In genomic region chr9:114501786-114502682, GRCh38 we compare ENCODE assay signal across 9 cellular contexts. TPM values are rescaled to one million over a fixed set of nuclear protein-coding genes. Genes with fewer than 3 reads are reported as not detected.
DNase-seq lines count a peak whose midpoint lies in the region; ATAC-seq, FAIRE-seq and TF ChIP-seq lines count a peak whose summit lies in the region.
"Had no signal": no experiment of that assay in that cellular context is flagged by ENCODE, and none has a peak within 500 bp of the region (broad histone marks: within the 10 kb centered on the region; RNA-seq: fewer than 3 reads in every experiment).

No MANE protein-coding gene starts in this region.

- peak overlapping the region; percentile 49 for H3K9ac ChIP-seq in smooth muscle cell (ENCODE audit: low read depth)

- H2AFZ ChIP-seq in smooth muscle cell (ENCODE audit: low read depth) = peak overlapping the region; percentile 83

- 22% methylated on average over 12 of the region's 12 CpGs for WGBS in smooth muscle cell (ENCODE audit: low lambda C conversion rate)

- H3K4me3 ChIP-seq in smooth muscle cell = peak overlapping the region; percentile 41

- ATAC-seq in HG03460 (IDR thresholded peaks at IDR 0.05; ENCODE audit: unreplicated experiment) (no peak), GM18867 (IDR thresholded peaks at IDR 0.05; ENCODE audit: unreplicated experiment) (no peak)

- peaks cover 46% of the 10 kb centered on the region for H3K4me1 ChIP-seq in smooth muscle cell (ENCODE audit: low read depth)

- H4K20me1 ChIP-seq in smooth muscle cell (ENCODE audit: low read depth) = peaks cover 27% of the 10 kb centered on the region

- DNase-seq in NCI-H526 (lab: John Stamatoyannopoulos, UW) (peak; percentile 10 to 39), NCI-H526 treated with DMSO at 0.1 percent for 48 hours (lab: John Stamatoyannopoulos, UW) (no peak), RPMI7951 (ENCODE audit: low read depth) (peak; percentile 56), frontal cortex (ENCODE audit: low spot score in 2 of 2) (peak; percentile 57), smooth muscle cell (lab: John Stamatoyannopoulos, UW; ENCODE audit: unreplicated experiment) (peak; percentile 27), GM20000 (ENCODE audit: low spot score) (no peak)

- peak overlapping the region; percentile 85 for H3K27ac ChIP-seq in smooth muscle cell (ENCODE audit: low read depth)
- H3K27ac ChIP-seq: C4-2B had no signal

- no peaks in the 10 kb centered on the region for H3K36me3 ChIP-seq in smooth muscle cell (ENCODE audit: low read depth)

- TF ChIP-seq CTCF in smooth muscle cell (IDR thresholded peaks at IDR 0.05; ENCODE audit: borderline replicate concordance, insufficient read depth, poor library complexity, severe bottlenecking) (no peak), GM20000 (IDR thresholded peaks at IDR 0.05; ENCODE audit: extremely low read depth, missing control alignments) (no peak)

- H3K9me3 ChIP-seq in smooth muscle cell (replicated peaks; ENCODE audit: low read depth) = no peaks in the 10 kb centered on the region

- H3K27me3 ChIP-seq in smooth muscle cell (ENCODE audit: low read depth) = peaks cover 9% of the 10 kb centered on the region

- peaks cover 30% of the 10 kb centered on the region for H3F3A ChIP-seq in smooth muscle cell (ENCODE audit: low read depth)

- peaks cover 10% of the 10 kb centered on the region for H3K79me2 ChIP-seq in smooth muscle cell (ENCODE audit: low read depth)

- peak overlapping the region; percentile 94 for H3K4me2 ChIP-seq in smooth muscle cell

- FAIRE-seq in frontal cortex (lab: Jason Lieb, UNC) = no peak

RNA-seq across cellular contexts. Expression of gene WHRN, which starts 3.2 kb away (rescaled TPM):
- 1.4 and 1.7 TPM in 2 replicates for total RNA-seq in RPMI7951 (2014; rRNA removed; shearing (Covaris generic))
- total RNA-seq in frontal cortex (0.41 TPM), smooth muscle cell (2.9 and 3.6 TPM in 2 replicates)
- 11.9 and 12.9 TPM in 2 replicates for polyA plus RNA-seq in smooth muscle cell

Comparison
In these comparisons a context has a peak if more than half of its experiments do, and no peak if none do; other contexts are left out.
1. DNase-seq: peak in NCI-H526 (2 of 2), RPMI7951 (single experiment), frontal cortex (2 of 2) and smooth muscle cell (single experiment); none in NCI-H526 treated with DMSO at 0.1 percent for 48 hours (single experiment) and GM20000 (single experiment).